Comparison of ENCODE assay signal across 2 cellular contexts in the genomic region with DNA sequence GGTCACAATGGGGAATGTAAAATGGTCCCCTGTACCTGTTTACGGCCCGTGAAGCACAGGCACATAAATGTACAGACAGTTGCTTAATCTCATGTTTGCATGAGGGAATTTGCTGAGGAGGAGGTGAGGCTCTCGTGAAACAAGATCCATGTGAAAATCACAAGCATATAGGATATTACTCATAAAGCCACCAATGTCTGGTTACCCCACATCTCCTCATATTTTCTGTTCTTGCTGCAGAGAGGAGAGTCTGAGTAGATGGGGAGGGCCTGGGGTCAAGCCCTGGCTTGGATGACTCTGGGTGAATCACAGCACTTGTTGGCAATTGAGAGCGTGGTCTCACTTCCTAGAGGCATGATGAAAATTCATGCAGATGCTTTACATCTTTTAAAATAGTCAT.
A peak's percentile ranks its signal among the peaks of the same experiment; 100 is the strongest.
TF ChIP-seq lines count a peak whose summit lies in the region.

No MANE protein-coding gene starts in this region.

TF ChIP-seq in IMR-90, 13 proteins besides CTCF, POLR2A, EP300 and RAD21:
- no peak; the same call in 1 of the 2 replicates for TF ChIP-seq BHLHE40 (IDR thresholded peaks at IDR 0.05; ENCODE audit: low read depth, low read length)
- TF ChIP-seq RCOR1 (IDR thresholded peaks at IDR 0.05; ENCODE audit: insufficient replicate concordance, low read length): no peak
- TF ChIP-seq NFE2L2 (IDR thresholded peaks at IDR 0.05; ENCODE audit: low read depth, low read length): no peak
- TF ChIP-seq CEBPB (IDR thresholded peaks at IDR 0.05; ENCODE audit: low read depth, low read length): peak; percentile 92
- TF ChIP-seq ELK1 (IDR thresholded peaks at IDR 0.05; ENCODE audit: borderline replicate concordance, low read depth, low read length): no peak
- peak; percentile 90 for TF ChIP-seq FOS (IDR thresholded peaks at IDR 0.05; ENCODE audit: low read depth, low read length)
- TF ChIP-seq USF2 (IDR thresholded peaks at IDR 0.05; ENCODE audit: low read depth, low read length): no peak
- 0 out of 2 replicates have a peak, but pooled peaks have one; percentile 19 for TF ChIP-seq MXI1 (IDR thresholded peaks at IDR 0.05; ENCODE audit: borderline replicate concordance, low read depth, low read length)
- TF ChIP-seq MAFK (IDR thresholded peaks at IDR 0.05; ENCODE audit: low read depth, low read length): peak; percentile 68
TF ChIP-seq in IMR-90: peak in this region for 4.

TF ChIP-seq in liver, 16 proteins besides CTCF, POLR2A, EP300 and RAD21:
- no peak for TF ChIP-seq GABPA (IDR thresholded peaks at IDR 0.05 in 1 of 2, conservative IDR thresholded peaks at IDR 0.05 in 1 of 2)
